ENCODE assay signal across 27 cellular contexts in genomic region chr12:131834798-131835615, GRCh38. TPM values are rescaled to one million over a fixed set of nuclear protein-coding genes. Genes with fewer than 3 reads are reported as not detected.
DNase-seq lines count a peak whose midpoint lies in the region; ATAC-seq and TF ChIP-seq lines count a peak whose summit lies in the region.
"Had no signal": no experiment of that assay in that cellular context is flagged by ENCODE, and none has a peak within 500 bp of the region (broad histone marks: within the 10 kb centered on the region; RNA-seq: fewer than 3 reads in every experiment).

No MANE protein-coding gene starts in this region.

- no peak overlapping the region for H3K4ac ChIP-seq in IMR-90 (ENCODE audit: low read depth, low read length)
- no peak overlapping the region for H3K4ac ChIP-seq in trophoblast cell (ENCODE audit: low read depth, low read length)

- no peak overlapping the region for H4K91ac ChIP-seq in IMR-90 (ENCODE audit: insufficient read depth, low read depth, low read length)
- H4K91ac ChIP-seq in trophoblast cell (ENCODE audit: low read depth, low read length), result no peak overlapping the region

- TF ChIP-seq POLR2A in IMR-90 (IDR thresholded peaks at IDR 0.05; ENCODE audit: low read depth, low read length), result no peak

- H3K79me2 ChIP-seq in hepatocyte (no peaks in the 10 kb centered on the region), trophoblast cell (ENCODE audit: control insufficient read depth, insufficient read depth, low read length, poor library complexity) (peaks cover 2% of the 10 kb centered on the region), GM23248 (ENCODE audit: insufficient read depth) (peaks cover 16% of the 10 kb centered on the region)
- H3K79me2 ChIP-seq: parathyroid adenoma had no signal

- no TSS peak for BruUV-seq in IMR-90 (replicated peaks; lab: Mats Ljungman, UMichigan)

- no peaks in the 10 kb centered on the region for H3K36me3 ChIP-seq in IMR-90 (ENCODE audit: control insufficient read depth, insufficient read depth, low read length)
- no peaks in the 10 kb centered on the region for H3K36me3 ChIP-seq in RWPE2 (ENCODE audit: low read depth)
- H3K36me3 ChIP-seq in hepatocyte (replicated peaks; ENCODE audit: insufficient read depth, low read depth), result no peaks in the 10 kb centered on the region
- no peaks in the 10 kb centered on the region for H3K36me3 ChIP-seq in trophoblast cell (ENCODE audit: control insufficient read depth in 1 of 2, insufficient read depth in 2 of 2, low read length in 2 of 2)
- no peaks in the 10 kb centered on the region for H3K36me3 ChIP-seq in GM23248 (ENCODE audit: low read depth)
- H3K36me3 ChIP-seq: right atrium auricular region had no signal

- H3K27me3 ChIP-seq in IMR-90 (ENCODE audit: control insufficient read depth, insufficient read depth, low read length) (no peaks in the 10 kb centered on the region), RWPE2 (ENCODE audit: insufficient read depth, poor library complexity, severe bottlenecking) (peaks cover 9% of the 10 kb centered on the region), hepatocyte (peaks cover 31% of the 10 kb centered on the region), trophoblast cell (ENCODE audit: insufficient read depth, low read length) (no peaks in the 10 kb centered on the region), GM23248 (replicated peaks; ENCODE audit: insufficient read depth) (no peaks in the 10 kb centered on the region)

- H3K27ac ChIP-seq in IMR-90 (ENCODE audit: insufficient read depth, low read length) (no peak overlapping the region), RWPE2 (ENCODE audit: poor library complexity, severe bottlenecking) (no peak overlapping the region), hepatocyte (no peak overlapping the region), trophoblast cell (ENCODE audit: low read depth, low read length) (no peak overlapping the region), GM23248 (no peak overlapping the region)
- H3K27ac ChIP-seq: epithelial cell of prostate, parathyroid adenoma, right atrium auricular region had no signal

- H3K9me1 ChIP-seq in IMR-90 (ENCODE audit: insufficient read depth, low read length), result no peaks in the 10 kb centered on the region; the same call in 1 of the 2 replicates

- H2AK9ac ChIP-seq in IMR-90 (replicated peaks; ENCODE audit: low read depth, low read length, poor library complexity), result peak overlapping the region; percentile 16

- H4K12ac ChIP-seq in trophoblast cell (ENCODE audit: low read depth, low read length), result no peak overlapping the region

- H3K9me3 ChIP-seq in IMR-90 (ENCODE audit: control insufficient read depth, insufficient read depth, low read length) (no peaks in the 10 kb centered on the region), RWPE2 (ENCODE audit: severe bottlenecking) (no peaks in the 10 kb centered on the region), hepatocyte (ENCODE audit: low read depth) (no peaks in the 10 kb centered on the region), trophoblast cell (ENCODE audit: insufficient read depth, low read depth, low read length) (peaks cover 4% of the 10 kb centered on the region), GM23248 (ENCODE audit: low read depth) (no peaks in the 10 kb centered on the region)
- H3K9me3 ChIP-seq: right atrium auricular region, tibial nerve had no signal

- no peak overlapping the region for H3K56ac ChIP-seq in IMR-90 (ENCODE audit: extremely low read depth, insufficient read depth, low read length)

- dilution Hi-C loops in IMR-90 (cut with HindIII; ENCODE audit: low sequenced_read_pairs, unreplicated experiment), result no loop called here

- CTCF ChIA-PET in IMR-90 (lab: Yijun Ruan, JAX) (no interaction called here), HEK293T (lab: Yijun Ruan, JAX) (interaction anchor here (0.7 kb wide), 1 partner anchor 177 kb away, joined by 4 read pairs; no protein-coding TSS in a partner anchor)

- intact Hi-C loops in IMR-90 (cut with micrococcal nuclease), result loop anchor here (5.0 to 10.0 kb wide), 3 partner anchors 62 to 167 kb away; no protein-coding TSS in a partner anchor

- no peak overlapping the region for H3K14ac ChIP-seq in IMR-90 (replicated peaks; ENCODE audit: low read depth, low read length)
- no peak overlapping the region for H3K14ac ChIP-seq in trophoblast cell (ENCODE audit: low read length)

- H4K8ac ChIP-seq in IMR-90 (ENCODE audit: low read depth in 2 of 2, low read length in 2 of 2) (no peak overlapping the region), trophoblast cell (ENCODE audit: low read depth, low read length) (no peak overlapping the region)

- H4K20me1 ChIP-seq in IMR-90 (ENCODE audit: insufficient read depth, low read length), result no peaks in the 10 kb centered on the region; the same call in 1 of the 2 replicates
- H4K20me1 ChIP-seq in hepatocyte (ENCODE audit: insufficient read depth, poor library complexity, severe bottlenecking), result no peaks in the 10 kb centered on the region
- no peaks in the 10 kb centered on the region for H4K20me1 ChIP-seq in GM23248 (ENCODE audit: insufficient read depth)

- DNase-seq in IMR-90 (no peak), RWPE2 (ENCODE audit: low spot score) (peak; percentile 42), hepatocyte (ENCODE audit: low spot score) (peak; percentile 9), trophoblast cell (no peak), HEK293T (ENCODE audit: extremely low spot score) (no peak), HCEC 1CT (no peak), GM23248 (no peak), NCI-H2227 treated with DMSO at 0.1 percent for 48 hours (lab: John Stamatoyannopoulos, UW) (no peak)
- DNase-seq: activated CD8-positive, alpha-beta T cell treated with anti-CD3 and anti-CD28 coated beads, Interleukin-2, amount 10 ng/mL, durations not matched to agents 7 days and 5 days; activated effector memory CD4-positive, alpha-beta T cell treated with Interleukin-2 at 50 U/mL for 16 hours; activated naive CD8-positive, alpha-beta T cell treated with anti-CD3 and anti-CD28 coated beads for 36 hours; activated T-cell treated with anti-CD3 and anti-CD28 coated beads for 4 hours; CD4-positive, alpha-beta T cell; DMS153; Karpas-422; natural killer cell; NCI-H1694 treated with DMSO at 0.1 percent for 48 hours; NCI-H226; NCI-H774; OCI-M1; SHP77 treated with DMSO at 0.1 percent for 48 hours; stimulated activated naive CD8-positive, alpha-beta T cell treated with anti-CD3 and anti-CD28 coated beads, Interleukin-15, Interleukin-2, amounts not matched to agents 100 U/mL and 50 U/mL, for 24 hours; T-helper 1 cell had no signal

- no peak overlapping the region for H3K18ac ChIP-seq in IMR-90 (ENCODE audit: low read depth, low read length)
- no peak overlapping the region for H3K18ac ChIP-seq in trophoblast cell (ENCODE audit: low read length)

- H2BK12ac ChIP-seq in trophoblast cell (ENCODE audit: low read length), result no peak overlapping the region

- H3K4me2 ChIP-seq in IMR-90 (ENCODE audit: low read depth, low read length) (no peak overlapping the region), hepatocyte (no peak overlapping the region), trophoblast cell (ENCODE audit: low read length) (no peak overlapping the region), GM23248 (ENCODE audit: unreplicated experiment) (no peak overlapping the region)

- POLR2A ChIA-PET in IMR-90 (lab: Charles Lee; ENCODE audit: unreplicated experiment), result no interaction called here
- POLR2A ChIA-PET in HEK293T (lab: Yijun Ruan, JAX), result interaction anchor here (0.6 kb wide), 1 partner anchor 95 kb away, joined by 3 read pairs; no protein-coding TSS in a partner anchor

- no peak for ATAC-seq in IMR-90 (ENCODE audit: low read depth)
- ATAC-seq in RWPE2 (ENCODE audit: low read depth), result no peak
- ATAC-seq: activated CD8-positive, alpha-beta T cell treated with anti-CD3 and anti-CD28 coated beads, Interleukin-2, amount 10 ng/mL, durations not matched to agents 7 days and 5 days; natural killer cell; stimulated activated naive CD8-positive, alpha-beta T cell treated with anti-CD3 and anti-CD28 coated beads, Interleukin-15, Interleukin-2, amounts not matched to agents 100 U/mL and 50 U/mL, for 24 hours had no signal

- peaks cover 10% of the 10 kb centered on the region; the same call in 1 of the 2 replicates for H3F3A ChIP-seq in GM23248 (ENCODE audit: insufficient read depth)

- H3K9me2 ChIP-seq in hepatocyte (replicated peaks; ENCODE audit: insufficient read depth), result no peaks in the 10 kb centered on the region
- no peaks in the 10 kb centered on the region for H3K9me2 ChIP-seq in GM23248 (ENCODE audit: insufficient read depth)

- H2BK15ac ChIP-seq in IMR-90 (ENCODE audit: low read depth, low read length), result no peak overlapping the region

- H3K4me3 ChIP-seq in IMR-90 (ENCODE audit: insufficient read depth, low read depth, low read length) (no peak overlapping the region), RWPE2 (ENCODE audit: severe bottlenecking) (no peak overlapping the region), hepatocyte (no peak overlapping the region), trophoblast cell (ENCODE audit: low read depth, low read length) (peak overlapping the region; percentile 9), GM23248 (no peak overlapping the region)
- H3K4me3 ChIP-seq: right atrium auricular region, tibial nerve had no signal

- no peak overlapping the region for H2AFZ ChIP-seq in IMR-90 (replicated peaks; ENCODE audit: low read length, poor library complexity)
- no peak overlapping the region for H2AFZ ChIP-seq in hepatocyte
- H2AFZ ChIP-seq in trophoblast cell (ENCODE audit: insufficient read depth, low read length, poor library complexity), result no peak overlapping the region
- H2AFZ ChIP-seq in GM23248, result no peak overlapping the region
- H2AFZ ChIP-seq: parathyroid adenoma had no signal

- H4K5ac ChIP-seq in IMR-90 (ENCODE audit: low read depth, low read length), result no peak overlapping the region

- peaks cover 8% of the 10 kb centered on the region; the same call in 1 of the 2 replicates for H3K4me1 ChIP-seq in IMR-90 (ENCODE audit: control insufficient read depth, insufficient read depth, low read length)
- H3K4me1 ChIP-seq in RWPE2 (ENCODE audit: insufficient read depth, poor library complexity, severe bottlenecking), result no peaks in the 10 kb centered on the region
- peaks cover 8% of the 10 kb centered on the region for H3K4me1 ChIP-seq in hepatocyte (ENCODE audit: insufficient read depth)
- H3K4me1 ChIP-seq in trophoblast cell (ENCODE audit: control insufficient read depth in 1 of 2, insufficient read depth in 2 of 2, low read length in 2 of 2), result peaks cover 10 to 15% of the 10 kb centered on the region in 2 experiments
- H3K4me1 ChIP-seq in GM23248 (ENCODE audit: insufficient read depth), result no peaks in the 10 kb centered on the region

- H3K9ac ChIP-seq in IMR-90 (ENCODE audit: low read depth, low read length) (no peak overlapping the region), trophoblast cell (ENCODE audit: low read length) (no peak overlapping the region), GM23248 (no peak overlapping the region)
- H3K9ac ChIP-seq: parathyroid adenoma had no signal

- in situ Hi-C loops in IMR-90 (cut with MboI; ENCODE audit: low sequenced_read_pairs), result loop anchor here (25.0 kb wide), 1 partner anchor 723 kb away; no protein-coding TSS in a partner anchor
- in situ Hi-C loops in GM23248 (cut with MboI), result no loop called here

- WGBS in IMR-90 (ENCODE audit: extremely low coverage in 2 of 2, insufficient read length in 1 of 2), 2 experiments, result 67% methylated on average over 3 of the region's 20 CpGs; no CpG with 5 or more reads in 1 of the 2 experiments
- WGBS in hepatocyte (ENCODE audit: low lambda C conversion rate, missing lambda C conversion rate), result 70% methylated on average over 20 of the region's 20 CpGs
- no CpG with 5 or more reads among the region's 20 CpGs for WGBS in trophoblast cell (ENCODE audit: extremely low coverage, insufficient coverage, insufficient read length)
- WGBS in GM23248 (ENCODE audit: low coverage in 1 of 2, low lambda C conversion rate in 2 of 2, missing lambda C conversion rate in 2 of 2), 2 experiments, result 81 to 84% methylated on average over 20 of the region's 20 CpGs

- TF ChIP-seq CTCF in IMR-90 (conservative IDR thresholded peaks at IDR 0.05; ENCODE audit: low read depth, low read length), result no peak
- TF ChIP-seq CTCF in RWPE2 (IDR thresholded peaks at IDR 0.05; ENCODE audit: poor library complexity, severe bottlenecking), result no peak
- TF ChIP-seq CTCF in hepatocyte (IDR thresholded peaks at IDR 0.05; ENCODE audit: poor library complexity), result no peak

- H3K79me1 ChIP-seq in IMR-90 (ENCODE audit: low read depth in 1 of 2, low read length in 2 of 2) (peaks cover 0 to 13% of the 10 kb centered on the region in 2 experiments; a peak in 2 of 4 replicates), trophoblast cell (ENCODE audit: low read length) (peaks cover 5% of the 10 kb centered on the region)

- H3K23ac ChIP-seq in IMR-90 (ENCODE audit: low read depth, low read length) (no peak overlapping the region), trophoblast cell (ENCODE audit: low read length) (no peak overlapping the region)

- H2AK5ac ChIP-seq in IMR-90 (ENCODE audit: low read depth, low read length) (no peak overlapping the region), trophoblast cell (ENCODE audit: low read length) (no peak overlapping the region)

- no peak overlapping the region for H2BK120ac ChIP-seq in IMR-90 (ENCODE audit: low read depth, low read length)
- H2BK120ac ChIP-seq in trophoblast cell (ENCODE audit: insufficient read depth, low read length, poor library complexity), result no peak overlapping the region

- H2BK20ac ChIP-seq in IMR-90 (ENCODE audit: low read depth, low read length), result no peak overlapping the region

- no peak for TF ChIP-seq RAD21 in IMR-90 (IDR thresholded peaks at IDR 0.05; ENCODE audit: low read length)

- no peak overlapping the region for H2BK5ac ChIP-seq in IMR-90 (ENCODE audit: low read depth, low read length, poor library complexity, severe bottlenecking)
- no peak overlapping the region for H2BK5ac ChIP-seq in trophoblast cell (ENCODE audit: low read depth, low read length, poor library complexity)

RNA-seq across cellular contexts. Expression of gene MMP17, which starts 6.8 kb away (rescaled TPM):
- total RNA-seq in IMR-90 (2012; rRNA removed), result 1.4 and 1.7 TPM in 2 replicates
- polyA plus RNA-seq in IMR-90 (2012; rRNA removed), result 11.8 and 15.9 TPM in 2 replicates
- polyA plus RNA-seq in IMR-90 (2012; cell fraction: cytosol; rRNA removed), result 11.7 and 17.3 TPM in 2 replicates
- polyA plus RNA-seq in IMR-90 (2012; cell fraction: nucleus; rRNA removed; ENCODE audit: low replicate concordance), result 14.0 and 49.8 TPM in 2 replicates
- total RNA-seq in hepatocyte, result 0.40 and 0.44 TPM in 2 replicates
- polyA plus RNA-seq in hepatocyte, result 0.42 and 0.78 TPM in 2 replicates
- polyA plus RNA-seq in trophoblast cell (2013), result 12.7 and 12.8 TPM in 2 replicates
- 36.5 and 52.1 TPM in 2 replicates for total RNA-seq in GM23248 (2014; rRNA removed; shearing (Covaris generic))
- polyA plus RNA-seq in GM23248 (2016; fragmentation: Nextera tagmentation; extraction: Ambion mirVana), result 10.1 and 13.8 TPM in 2 replicates
- total RNA-seq: activated CD8-positive, alpha-beta T cell treated with anti-CD3 and anti-CD28 coated beads, Interleukin-2, amount 10 ng/mL, durations not matched to agents 7 days and 5 days had no signal

RNA-seq across cellular contexts. Expression of gene ULK1, which starts 59.4 kb away (rescaled TPM):
- total RNA-seq in IMR-90 (2012; rRNA removed), result 1.8 and 1.9 TPM in 2 replicates
- 19.2 and 20.0 TPM in 2 replicates for polyA plus RNA-seq in IMR-90 (2012; rRNA removed)
- 7.8 and 17.2 TPM in 2 replicates for polyA plus RNA-seq in IMR-90 (2012; cell fraction: cytosol; rRNA removed)
- polyA plus RNA-seq in IMR-90 (2012; cell fraction: nucleus; rRNA removed; ENCODE audit: low replicate concordance), result 80.3 and 166 TPM in 2 replicates
- total RNA-seq in hepatocyte, result 9.4 and 9.8 TPM in 2 replicates
- 11.0 and 14.8 TPM in 2 replicates for polyA plus RNA-seq in hepatocyte
- 74.0 and 74.9 TPM in 2 replicates for polyA plus RNA-seq in trophoblast cell (2013)
- total RNA-seq in GM23248 (2014; rRNA removed; shearing (Covaris generic)), result 6.9 and 7.1 TPM in 2 replicates
- polyA plus RNA-seq in GM23248 (2016; fragmentation: Nextera tagmentation; extraction: Ambion mirVana), result 4.0 TPM in 2 replicates

Comparison
In these comparisons a context has a peak if more than half of its experiments do, and no peak if none do; other contexts are left out.
1. DNase-seq: peak in RWPE2 (single experiment) and hepatocyte (single experiment); none in IMR-90 (single experiment), trophoblast cell (0 of 2), HEK293T (single experiment), HCEC 1CT (single experiment), GM23248 (single experiment) and NCI-H2227 treated with DMSO at 0.1 percent for 48 hours (single experiment).
2. RNA of gene MMP17, which starts 6.8 kb away (total RNA-seq): 36.5 to 52.1 TPM in GM23248; 1.4 to 1.7 TPM in IMR-90 and 0.40 to 0.44 TPM in hepatocyte; every median in the first group is over 10 times any median in the second.